Comparison of ENCODE assay signal across 18 cellular contexts in the genomic region with DNA sequence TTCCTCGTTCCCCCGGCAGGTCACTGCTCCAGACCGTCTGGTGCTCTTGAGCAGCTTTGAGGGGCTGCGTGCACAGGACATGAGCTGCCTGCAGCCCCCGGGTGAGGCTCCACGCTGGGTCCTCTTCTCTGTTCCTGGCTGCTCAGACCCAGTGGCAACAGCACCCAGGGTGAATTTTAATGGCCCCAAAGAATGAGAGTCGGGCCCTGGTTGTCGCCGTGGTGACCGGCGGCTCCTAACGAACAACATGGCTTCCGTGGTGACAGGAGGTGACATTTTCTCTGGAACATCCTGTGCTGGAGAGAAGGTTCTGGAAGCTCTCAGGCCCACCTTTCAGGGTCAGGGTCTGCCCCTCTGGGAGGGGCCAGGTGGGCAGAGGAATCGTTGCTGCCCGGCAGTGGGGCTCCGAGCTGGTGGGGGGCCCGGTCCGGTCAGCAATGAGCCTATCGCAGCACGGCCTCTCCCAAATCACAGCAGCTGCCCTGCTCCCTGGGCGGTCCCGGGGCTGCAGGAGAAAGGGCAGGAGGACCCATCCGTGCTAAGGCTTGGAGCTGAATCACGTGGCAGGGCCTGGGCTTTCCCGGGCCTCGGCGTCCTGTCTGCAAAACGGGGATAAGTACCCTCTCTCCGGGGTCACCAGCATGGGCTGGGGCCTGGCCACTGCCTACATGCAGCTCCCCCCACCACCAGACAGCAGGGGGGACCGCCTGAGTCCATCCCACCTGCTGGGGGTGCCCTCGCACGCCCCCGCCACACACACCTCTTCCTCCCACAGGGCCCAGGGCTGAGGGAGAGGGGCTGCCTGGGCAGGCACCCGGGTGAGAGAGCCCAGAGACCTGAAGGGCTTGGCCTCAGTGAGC. TPM values are rescaled to one million over a fixed set of nuclear protein-coding genes. Genes with fewer than 3 reads are reported as not detected.
DNase-seq lines count a peak whose midpoint lies in the region; ATAC-seq and TF ChIP-seq lines count a peak whose summit lies in the region.
"Had no signal": no experiment of that assay in that cellular context is flagged by ENCODE, and none has a peak within 500 bp of the region (broad histone marks: within the 10 kb centered on the region; RNA-seq: fewer than 3 reads in every experiment).

No MANE protein-coding gene starts in this region.

- H3K23ac ChIP-seq in H9 (ENCODE audit: insufficient read length, low read depth, low read length), result no peak overlapping the region

- H3K27ac ChIP-seq in heart right ventricle, result peak overlapping the region in 9 of 10 donors; percentile 78 to 89 (median 86)
- H3K27ac ChIP-seq in H9 (ENCODE audit: insufficient read length, low read depth, low read length), result no peak overlapping the region
- no peak overlapping the region for H3K27ac ChIP-seq in SJCRH30
- peak overlapping the region; percentile 84 to 93 (median 88) for H3K27ac ChIP-seq in gastrocnemius medialis
- H3K27ac ChIP-seq: KMS-11, PC-9 had no signal

- H3K18ac ChIP-seq in H9 (ENCODE audit: insufficient read length, low read depth, low read length), result no peak overlapping the region

- H2BK120ac ChIP-seq in H9 (ENCODE audit: low read depth, low read length, poor library complexity, severe bottlenecking), result no peak overlapping the region

- WGBS in heart right ventricle, 2 donors, result 45 to 49% methylated on average over 34 of the region's 34 CpGs
- WGBS in H9 (ENCODE audit: extremely low coverage, insufficient read length, low lambda C conversion rate), result no CpG with 5 or more reads among the region's 34 CpGs

- no peak overlapping the region for H4K8ac ChIP-seq in H9 (replicated peaks; ENCODE audit: insufficient read length, low read depth, low read length)

- no peak overlapping the region for H2AK5ac ChIP-seq in H9 (ENCODE audit: insufficient read length, low read length)

- no peak overlapping the region for H4K5ac ChIP-seq in H9 (ENCODE audit: insufficient read length, low read depth, low read length)

- H3T11ph ChIP-seq in H9 (ENCODE audit: low read length), result no peak overlapping the region

- TF ChIP-seq CTCF in heart right ventricle (IDR thresholded peaks at IDR 0.05), result no peak
- no peak for TF ChIP-seq CTCF in H9 (conservative IDR thresholded peaks at IDR 0.05)
- no peak for TF ChIP-seq CTCF in gastrocnemius medialis (IDR thresholded peaks at IDR 0.05 in 4 of 5, conservative IDR thresholded peaks at IDR 0.05 in 1 of 5)

- in situ Hi-C loops in gastrocnemius medialis (cut with MboI; ENCODE audit: low sequenced_read_pairs in 4 of 4), result no loop called here

- H3K4me3 ChIP-seq in heart right ventricle (no peak overlapping the region), SJCRH30 (peak overlapping the region; percentile 29), gastrocnemius medialis (no peak overlapping the region)
- H3K4me3 ChIP-seq: PC-9 had no signal

- H3K36me3 ChIP-seq in heart right ventricle, result no peaks in the 10 kb centered on the region
- no peaks in the 10 kb centered on the region for H3K36me3 ChIP-seq in SJCRH30
- no peaks in the 10 kb centered on the region for H3K36me3 ChIP-seq in gastrocnemius medialis

- H3K14ac ChIP-seq in H9 (ENCODE audit: insufficient read depth, low read length), result peak overlapping the region; percentile 39; the same call in 1 of the 2 replicates

- intact Hi-C loops in heart right ventricle (cut with DNase I), result loop anchor here in 3 of 10 donors (2.0 to 5.0 kb wide), 3 partner anchors 27 to 387 kb away; partner anchors contain the start of gene SSTR5 (in 1 of the 3)
- intact Hi-C loops in cardiac septum (cut with DNase I), result no loop called here
- intact Hi-C loops in gastrocnemius medialis (cut with DNase I; ENCODE audit: low total_unique reads), result no loop called here

- H3K4me1 ChIP-seq in heart right ventricle, result peaks cover 13 to 35% (median 28%) of the 10 kb centered on the region in 9 donors
- no peaks in the 10 kb centered on the region for H3K4me1 ChIP-seq in H9 (ENCODE audit: insufficient read depth, low read length)
- peaks cover 28% of the 10 kb centered on the region for H3K4me1 ChIP-seq in SJCRH30
- H3K4me1 ChIP-seq in gastrocnemius medialis, result peaks cover 22 to 26% of the 10 kb centered on the region in 2 donors

- no peaks in the 10 kb centered on the region for H3K79me1 ChIP-seq in H9 (ENCODE audit: insufficient read depth, low read depth, low read length, poor library complexity, severe bottlenecking)

- no peaks in the 10 kb centered on the region for H3K36me3 Mint-ChIP-seq in H9 (ENCODE audit: insufficient read depth in 1 of 3, low read depth in 3 of 3)

- no peak overlapping the region for H4K91ac ChIP-seq in H9 (ENCODE audit: insufficient read length, low read depth, low read length)

- no peak overlapping the region for H3K4me2 ChIP-seq in H9 (ENCODE audit: insufficient read depth, insufficient read length, low read length)
- H3K4me2 ChIP-seq: KMS-11, PC-9 had no signal

- no peak for TF ChIP-seq POLR2A in gastrocnemius medialis (IDR thresholded peaks at IDR 0.05)

- H3K23me2 ChIP-seq in H9 (ENCODE audit: insufficient read length, low read depth, low read length, poor library complexity, severe bottlenecking), result peaks cover 4% of the 10 kb centered on the region

- no peak overlapping the region for H3K4me3 Mint-ChIP-seq in H9
- H3K4me3 Mint-ChIP-seq: HFFc6 had no signal

- DNase-seq in heart right ventricle (no peak), cardiac septum (ENCODE audit: low spot score) (no peak), H9 (no peak), SJCRH30 (peak; percentile 75 to 76), gastrocnemius medialis (peak in 1 of 2 donors; percentile 12), OCI-M1 (lab: John Stamatoyannopoulos, UW) (no peak), NCI-H146 (lab: John Stamatoyannopoulos, UW) (no peak)
- DNase-seq: DND-41, GDM1, HFFc6, NCI-H1092 treated with DMSO at 0.1 percent for 48 hours, NCI-H1930, NCI-H526, PC-9, T-helper 2 cell had no signal

- no peaks in the 10 kb centered on the region for H4K20me1 ChIP-seq in H9 (ENCODE audit: control insufficient read depth, insufficient read depth, insufficient read length)

- no peak overlapping the region for H2BK12ac ChIP-seq in H9 (ENCODE audit: insufficient read length, low read depth, low read length)

- no peaks in the 10 kb centered on the region for H3K9me3 Mint-ChIP-seq in H9
- H3K9me3 Mint-ChIP-seq: HFFc6 had no signal

- no peak overlapping the region for H3K56ac ChIP-seq in H9 (ENCODE audit: insufficient read length, low read depth, low read length)

- H2BK20ac ChIP-seq in H9 (ENCODE audit: low read depth, low read length, poor library complexity, severe bottlenecking), result no peak overlapping the region

- H2BK5ac ChIP-seq in H9 (ENCODE audit: insufficient read length, low read length), result no peak overlapping the region

- H2AFZ ChIP-seq in H9 (ENCODE audit: low read length), result no peak overlapping the region
- H2AFZ ChIP-seq: PC-9 had no signal

- no peak overlapping the region for H2BK15ac ChIP-seq in H9 (ENCODE audit: low read depth, low read length)

- H3K4ac ChIP-seq in H9 (ENCODE audit: low read depth, low read length), result no peak overlapping the region

- H3K79me2 ChIP-seq in H9 (ENCODE audit: insufficient read depth, low read length), result no peaks in the 10 kb centered on the region

- H3K4me1 Mint-ChIP-seq in H9, result peaks cover 0 to 7% of the 10 kb centered on the region in 2 experiments; a peak in 2 of 4 replicates

- no peak overlapping the region for H3K27ac Mint-ChIP-seq in H9
- H3K27ac Mint-ChIP-seq: HFFc6 had no signal

- H3K27me3 ChIP-seq in heart right ventricle, result peaks cover 11 to 56% (median 37%) of the 10 kb centered on the region in 7 donors
- no peaks in the 10 kb centered on the region for H3K27me3 ChIP-seq in H9 (ENCODE audit: insufficient read depth, low read length)
- peaks cover 13% of the 10 kb centered on the region; the same call in 1 of the 2 replicates for H3K27me3 ChIP-seq in SJCRH30
- H3K27me3 ChIP-seq in gastrocnemius medialis, result peaks cover 0 to 12% (median 7%) of the 10 kb centered on the region in 3 donors

- ATAC-seq in heart right ventricle, result no peak
- no peak for ATAC-seq in gastrocnemius medialis

- H3K9ac ChIP-seq in H9 (ENCODE audit: extremely low read depth, insufficient read length, low read length), result no peak overlapping the region
- H3K9ac ChIP-seq: KMS-11 had no signal

- H3K9me3 ChIP-seq in heart right ventricle, result no peaks in the 10 kb centered on the region
- H3K9me3 ChIP-seq in H9 (ENCODE audit: control insufficient read depth, low read depth, low read length), result no peaks in the 10 kb centered on the region
- no peaks in the 10 kb centered on the region for H3K9me3 ChIP-seq in SJCRH30 (replicated peaks)
- H3K9me3 ChIP-seq in gastrocnemius medialis, result no peaks in the 10 kb centered on the region

- H3K27me3 Mint-ChIP-seq in H9 (ENCODE audit: low read depth), result peaks cover 2% of the 10 kb centered on the region

RNA-seq across cellular contexts. Expression of gene C1QTNF8, which starts 3.4 kb away (rescaled TPM):
- total RNA-seq in heart right ventricle (under 1 TPM in 1 of 10 donors, not detected in 9; 0.15 TPM), cardiac septum (not detected), H9 (2021) (not detected in 2 replicates), gastrocnemius medialis (not detected)
- not detected for polyA plus RNA-seq in heart right ventricle
- total RNA-seq in SJCRH30 (2014; rRNA removed; shearing (Covaris generic)), result not detected in 2 replicates
- total RNA-seq: HFFc6, MCF 10A, PC-9 had no signal
- polyA plus RNA-seq: BJ had no signal

RNA-seq across cellular contexts. Expression of gene SSTR5, which starts 26.9 kb away (rescaled TPM):
- total RNA-seq in heart right ventricle (10 to 100 TPM in 3 of 10 donors, 1 to 10 TPM in 7; 2.1 to 32.0 (median 6.5) TPM), cardiac septum (0.57 TPM), H9 (2021) (0.22 and 0.37 TPM in 2 replicates), gastrocnemius medialis (1 to 10 TPM in 1 of 4 donors, under 1 TPM in 2, not detected in 1; 0.24 to 1.3 (median 0.33) TPM)
- polyA plus RNA-seq in heart right ventricle, result 1 to 10 TPM in 1 of 2 donors, under 1 TPM in 1; 0.39 to 1.4 TPM
- total RNA-seq in SJCRH30 (2014; rRNA removed; shearing (Covaris generic)), result 3.7 and 4.5 TPM in 2 replicates
- total RNA-seq: HFFc6, MCF 10A, PC-9 had no signal
- polyA plus RNA-seq: BJ had no signal

RNA-seq across cellular contexts. Expression of gene CACNA1H, which starts 53.5 kb away (rescaled TPM):
- 1 to 10 TPM; 1.7 to 6.0 (median 2.2) TPM for total RNA-seq in heart right ventricle
- 1 to 10 TPM; 7.1 to 8.7 TPM for polyA plus RNA-seq in heart right ventricle
- 4.7 TPM for total RNA-seq in cardiac septum
- total RNA-seq in H9 (2021), result 41.9 and 43.3 TPM in 2 replicates
- total RNA-seq in SJCRH30 (2014; rRNA removed; shearing (Covaris generic)), result 1.4 and 1.7 TPM in 2 replicates
- 10 to 100 TPM in 1 of 4 donors, 1 to 10 TPM in 3; 3.7 to 12.8 (median 4.5) TPM for total RNA-seq in gastrocnemius medialis
- total RNA-seq: MCF 10A, PC-9 had no signal

Comparison
In these comparisons a context has a peak if more than half of its experiments do, and no peak if none do; other contexts are left out.
1. DNase-seq: peak in SJCRH30 (2 of 2); none in heart right ventricle (0 of 2), cardiac septum (single experiment), H9 (single experiment), OCI-M1 (single experiment) and NCI-H146 (single experiment).
2. H3K27ac ChIP-seq: peak in heart right ventricle (9 of 10) and gastrocnemius medialis (4 of 4); none in H9 (single experiment) and SJCRH30 (single experiment).